In the genomic region with DNA sequence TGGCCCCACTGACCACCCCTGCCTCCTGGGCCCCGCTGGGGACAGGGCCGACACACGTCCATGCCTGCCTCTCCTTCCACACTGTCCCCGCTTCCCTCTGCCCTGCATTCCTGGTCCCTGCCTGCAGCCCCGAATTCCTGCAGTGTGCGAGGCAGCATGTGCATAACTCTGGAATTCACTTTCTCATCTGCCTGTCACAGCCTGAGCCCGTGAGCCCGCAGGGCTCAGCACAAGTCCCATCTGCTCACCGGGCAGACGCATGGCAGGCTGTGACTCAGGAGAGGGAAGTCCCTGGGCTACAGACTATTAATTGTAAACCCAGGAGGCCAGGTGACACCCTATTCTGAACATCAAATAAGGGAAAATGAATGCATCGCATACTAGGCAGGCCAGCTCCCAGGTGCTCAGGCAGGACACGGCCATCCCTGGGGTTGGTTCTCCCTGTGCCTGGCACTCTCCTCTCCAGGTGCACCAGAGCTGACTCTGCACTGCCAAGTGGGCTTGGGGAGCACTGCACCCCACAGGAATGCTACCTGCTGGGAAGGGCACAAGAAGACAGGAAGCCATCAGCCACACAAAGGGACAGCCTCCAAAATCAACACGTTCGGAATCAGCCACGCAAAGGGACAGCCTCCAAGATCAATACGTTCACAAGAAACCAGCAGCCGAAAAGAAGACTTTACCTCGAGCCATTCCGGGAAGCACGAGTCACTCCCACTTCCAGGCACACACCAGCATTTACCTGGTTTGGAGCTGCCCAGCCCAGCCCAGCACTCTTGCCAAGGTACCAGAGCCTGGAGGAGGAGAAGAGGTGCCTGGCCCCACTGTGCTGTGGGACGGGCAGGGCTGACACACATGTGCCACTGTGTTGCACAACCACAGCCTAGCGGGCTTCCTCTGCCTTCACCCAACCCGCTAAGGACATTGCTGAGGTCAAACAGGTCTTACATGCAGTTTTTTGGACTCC, we compare ENCODE assay signal across 1 cellular context.
A peak's percentile ranks its signal among the peaks of the same experiment; 100 is the strongest.
TF ChIP-seq lines count a peak whose summit lies in the region.

No MANE protein-coding gene starts in this region.

TF ChIP-seq in liver, 16 proteins besides CTCF, POLR2A, EP300 and RAD21 (continued from another document):
- TF ChIP-seq, protein P1, sequence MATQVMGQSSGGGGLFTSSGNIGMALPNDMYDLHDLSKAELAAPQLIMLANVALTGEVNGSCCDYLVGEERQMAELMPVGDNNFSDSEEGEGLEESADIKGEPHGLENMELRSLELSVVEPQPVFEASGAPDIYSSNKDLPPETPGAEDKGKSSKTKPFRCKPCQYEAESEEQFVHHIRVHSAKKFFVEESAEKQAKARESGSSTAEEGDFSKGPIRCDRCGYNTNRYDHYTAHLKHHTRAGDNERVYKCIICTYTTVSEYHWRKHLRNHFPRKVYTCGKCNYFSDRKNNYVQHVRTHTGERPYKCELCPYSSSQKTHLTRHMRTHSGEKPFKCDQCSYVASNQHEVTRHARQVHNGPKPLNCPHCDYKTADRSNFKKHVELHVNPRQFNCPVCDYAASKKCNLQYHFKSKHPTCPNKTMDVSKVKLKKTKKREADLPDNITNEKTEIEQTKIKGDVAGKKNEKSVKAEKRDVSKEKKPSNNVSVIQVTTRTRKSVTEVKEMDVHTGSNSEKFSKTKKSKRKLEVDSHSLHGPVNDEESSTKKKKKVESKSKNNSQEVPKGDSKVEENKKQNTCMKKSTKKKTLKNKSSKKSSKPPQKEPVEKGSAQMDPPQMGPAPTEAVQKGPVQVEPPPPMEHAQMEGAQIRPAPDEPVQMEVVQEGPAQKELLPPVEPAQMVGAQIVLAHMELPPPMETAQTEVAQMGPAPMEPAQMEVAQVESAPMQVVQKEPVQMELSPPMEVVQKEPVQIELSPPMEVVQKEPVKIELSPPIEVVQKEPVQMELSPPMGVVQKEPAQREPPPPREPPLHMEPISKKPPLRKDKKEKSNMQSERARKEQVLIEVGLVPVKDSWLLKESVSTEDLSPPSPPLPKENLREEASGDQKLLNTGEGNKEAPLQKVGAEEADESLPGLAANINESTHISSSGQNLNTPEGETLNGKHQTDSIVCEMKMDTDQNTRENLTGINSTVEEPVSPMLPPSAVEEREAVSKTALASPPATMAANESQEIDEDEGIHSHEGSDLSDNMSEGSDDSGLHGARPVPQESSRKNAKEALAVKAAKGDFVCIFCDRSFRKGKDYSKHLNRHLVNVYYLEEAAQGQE (IDR thresholded peaks at IDR 0.05) = peak; percentile 14
- TF ChIP-seq JUND (IDR thresholded peaks at IDR 0.05) (peak in 1 of 2 donors; percentile 31), FOXA2 (IDR thresholded peaks at IDR 0.05) (peak; percentile 85), SP1 (IDR thresholded peaks at IDR 0.05) (peak; percentile 37), GABPA (IDR thresholded peaks at IDR 0.05 in 1 of 2, conservative IDR thresholded peaks at IDR 0.05 in 1 of 2) (peak in 1 of 2 donors; percentile 24), HNF4G (IDR thresholded peaks at IDR 0.05) (no peak), YY1 (IDR thresholded peaks at IDR 0.05) (peak; percentile 42), RXRA (IDR thresholded peaks at IDR 0.05) (peak; percentile 45 to 79), EGR1 (IDR thresholded peaks at IDR 0.05; ENCODE audit: low read depth in 2 of 2) (peak in 1 of 2 donors; percentile 78), HNF4A (conservative IDR thresholded peaks at IDR 0.05) (peak; percentile 52 to 68)
- TF ChIP-seq, protein P2, sequence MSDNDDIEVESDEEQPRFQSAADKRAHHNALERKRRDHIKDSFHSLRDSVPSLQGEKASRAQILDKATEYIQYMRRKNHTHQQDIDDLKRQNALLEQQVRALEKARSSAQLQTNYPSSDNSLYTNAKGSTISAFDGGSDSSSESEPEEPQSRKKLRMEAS (IDR thresholded peaks at IDR 0.05) = peak; percentile 90
